Comparison of ENCODE assay signal across 18 cellular contexts in genomic region chr17:57433396-57433944, GRCh38.
A peak's percentile ranks its signal among the peaks of the same experiment; 100 is the strongest.
DNase-seq lines count a peak whose midpoint lies in the region; ATAC-seq, FAIRE-seq and TF ChIP-seq lines count a peak whose summit lies in the region.
"Had no signal": no experiment of that assay in that cellular context is flagged by ENCODE, and none has a peak within 500 bp of the region (broad histone marks: within the 10 kb centered on the region; RNA-seq: fewer than 3 reads in every experiment).

No MANE protein-coding gene starts in this region.

- H3K27me3 Mint-ChIP-seq in nephron progenitor cell (ENCODE audit: low read depth, poor library complexity): peaks cover 7% of the 10 kb centered on the region

- no peak overlapping the region for H4K8ac ChIP-seq in H1 (ENCODE audit: extremely low read depth, insufficient read depth, low read length)

- H3K4me3 ChIP-seq in Karpas-422 (ENCODE audit: low read length): no peak overlapping the region
- H3K4me3 ChIP-seq in H1 (ENCODE audit: extremely low read depth in 1 of 4, insufficient read depth in 2 of 4, low read depth in 3 of 4, low read length in 4 of 4): no peak overlapping the region
- H3K4me3 ChIP-seq: HAP-1 had no signal

- CTCF ChIA-PET in H1 (lab: Charles Lee; ENCODE audit: partially characterized antibody): interaction anchor here (1.0 to 1.4 kb wide), 3 partner anchors 9 to 196 kb away, joined by 3 to 5 read pairs (median 4); no protein-coding TSS in a partner anchor

- H3K79me1 ChIP-seq in H1 (ENCODE audit: low read depth, low read length): peaks cover 18% of the 10 kb centered on the region; the same call in 1 of the 2 replicates

- TF ChIP-seq RAD21 in H1 (IDR thresholded peaks at IDR 0.05 in 1 of 2, conservative IDR thresholded peaks at IDR 0.05 in 1 of 2; ENCODE audit: low read depth in 2 of 2, low read length in 2 of 2): peak in 1 of 2 experiments; percentile 35; a peak in 1 of 4 replicates

- no peak overlapping the region for H3K23ac ChIP-seq in H1 (ENCODE audit: insufficient read length)

- intact Hi-C loops in left colon (cut with DNase I, micrococcal nuclease): no loop called here

- WGBS in H1 (ENCODE audit: extremely low coverage in 1 of 2, insufficient coverage in 1 of 2, insufficient read length in 1 of 2, insufficient replicate concordance in 2 of 2, low coverage in 1 of 2, low lambda C conversion rate in 2 of 2, missing lambda C conversion rate in 1 of 2), 2 experiments: 97% methylated on average over 11 of the region's 11 CpGs; no CpG with 5 or more reads in 1 of the 2 experiments

- H3K23me2 ChIP-seq in H1 (ENCODE audit: low read depth, low read length): no peaks in the 10 kb centered on the region; the same call in 1 of the 2 replicates

- H3K27ac ChIP-seq in Karpas-422 (ENCODE audit: low read length) (peak overlapping the region; percentile 17; the same call in 1 of the 2 replicates), H1 (ENCODE audit: low read depth, low read length) (no peak overlapping the region)

- no peak for ATAC-seq in stimulated activated naive CD8-positive, alpha-beta T cell treated with anti-CD3 and anti-CD28 coated beads, Interleukin-15, Interleukin-2, amounts not matched to agents 100 U/mL and 50 U/mL, for 24 hours
- no peak for ATAC-seq in GM18907 (IDR thresholded peaks at IDR 0.05; ENCODE audit: unreplicated experiment)
- ATAC-seq in left colon: no peak

- DNase-seq in ELF-1 (ENCODE audit: low read depth, low spot score) (peak; percentile 42), Karpas-422 (no peak), H1 (ENCODE audit: low read depth in 1 of 2, low spot score in 2 of 2) (no peak), nephron progenitor cell (no peak), left colon (no peak), NCI-H524 (lab: John Stamatoyannopoulos, UW) (no peak)
- no peak for DNase-seq in stimulated activated naive CD8-positive, alpha-beta T cell treated with anti-CD3 and anti-CD28 coated beads, Interleukin-15, Interleukin-2, amounts not matched to agents 100 U/mL and 50 U/mL, for 24 hours
- DNase-seq: IMR-90; MV-4-11; NCI-H1417 treated with DMSO at 0.1 percent for 48 hours; NCI-H1930; NCI-H2171; NCI-H446; NK-92 treated with Interleukin-12 subunit alpha and Interleukin-12 subunit beta, amount 100 ng/mL, for 24 hours; OCI-M1 had no signal

- H3K9me2 ChIP-seq in Karpas-422 (replicated peaks; ENCODE audit: insufficient read depth, low read length): no peaks in the 10 kb centered on the region

- no peak overlapping the region for H2BK5ac ChIP-seq in H1 (ENCODE audit: low read depth, low read length)

- no peak overlapping the region for H2BK120ac ChIP-seq in H1 (replicated peaks; ENCODE audit: low read depth, low read length)

- no peak overlapping the region for H2BK12ac ChIP-seq in H1 (ENCODE audit: low read depth, low read length)

- H4K5ac ChIP-seq in H1 (ENCODE audit: insufficient read length, low read depth, low read length): no peak overlapping the region

- H3K56ac ChIP-seq in H1 (replicated peaks; ENCODE audit: insufficient read length, low read depth, low read length): no peak overlapping the region

- peaks cover 91% of the 10 kb centered on the region for H3K4me1 Mint-ChIP-seq in nephron progenitor cell

- peaks cover 58% of the 10 kb centered on the region for H3K36me3 Mint-ChIP-seq in nephron progenitor cell (ENCODE audit: low read depth)

- H3K9me3 Mint-ChIP-seq in nephron progenitor cell: no peaks in the 10 kb centered on the region

- H2AK5ac ChIP-seq in H1 (ENCODE audit: low read depth, low read length): no peak overlapping the region

- H3K4me1 ChIP-seq in Karpas-422 (ENCODE audit: low read length) (peaks cover 65% of the 10 kb centered on the region), H1 (replicated peaks in 1 of 4; ENCODE audit: control insufficient read depth in 3 of 4, insufficient read depth in 4 of 4, low read length in 3 of 4) (peaks cover 2 to 11% (median 6%) of the 10 kb centered on the region in 4 experiments; a peak in 5 of 7 replicates)
- H3K4me1 ChIP-seq: HAP-1 had no signal

- no peak overlapping the region for H3K9ac ChIP-seq in Karpas-422 (ENCODE audit: low read length)
- 0 out of 7 replicates have a peak overlapping the region, but pooled peaks of 1 of the 4 experiments have one; percentile 20 for H3K9ac ChIP-seq in H1 (replicated peaks in 1 of 4; ENCODE audit: extremely low read depth in 1 of 4, low read depth in 3 of 4, low read length in 3 of 4)

- H4K20me1 ChIP-seq in Karpas-422 (ENCODE audit: insufficient read depth, low read depth, low read length): no peaks in the 10 kb centered on the region
- peaks cover 4 to 9% of the 10 kb centered on the region in 2 experiments for H4K20me1 ChIP-seq in H1 (replicated peaks in 1 of 2; ENCODE audit: control insufficient read depth in 1 of 2, insufficient read depth in 2 of 2, low read length in 2 of 2)

- H3K4ac ChIP-seq in H1 (replicated peaks; ENCODE audit: insufficient read length, low read depth, low read length): no peak overlapping the region

- TF ChIP-seq EP300 in H1 (IDR thresholded peaks at IDR 0.05; ENCODE audit: borderline replicate concordance in 1 of 2, low read depth in 2 of 2, low read length in 2 of 2): no peak

- no peak overlapping the region for H3K4me3 Mint-ChIP-seq in nephron progenitor cell
- H3K4me3 Mint-ChIP-seq: CD14-positive monocyte had no signal

- H3K36me3 ChIP-seq in Karpas-422 (ENCODE audit: insufficient read depth, low read length): no peaks in the 10 kb centered on the region
- H3K36me3 ChIP-seq in H1 (ENCODE audit: control insufficient read depth in 2 of 4, insufficient read depth in 4 of 4, low read length in 3 of 4): no peaks in the 10 kb centered on the region
- H3K36me3 ChIP-seq: HAP-1 had no signal

- no peak for FAIRE-seq in H1 (lab: Jason Lieb, UNC)

- no peak overlapping the region for H2BK15ac ChIP-seq in H1 (ENCODE audit: low read length)

- no peak overlapping the region for H2AFZ ChIP-seq in Karpas-422 (ENCODE audit: low read length)
- no peak overlapping the region for H2AFZ ChIP-seq in H1 (ENCODE audit: low read length)

- H3K79me2 ChIP-seq in Karpas-422 (ENCODE audit: low read length): peaks cover 100% of the 10 kb centered on the region
- H3K79me2 ChIP-seq in H1 (ENCODE audit: control insufficient read depth in 1 of 2, insufficient read depth in 2 of 2, low read length in 2 of 2): peaks cover 0 to 50% of the 10 kb centered on the region in 2 experiments; a peak in 3 of 4 replicates

- H4K91ac ChIP-seq in H1 (replicated peaks; ENCODE audit: insufficient read length, low read length): no peak overlapping the region

- TF ChIP-seq CTCF in H1 (IDR thresholded peaks at IDR 0.05; ENCODE audit: control extremely low read depth in 1 of 3, insufficient read depth in 1 of 3, low read depth in 1 of 3, low read length in 3 of 3) (peak in 1 of 3 experiments; percentile 29; a peak in 2 of 4 replicates), nephron progenitor cell (IDR thresholded peaks at IDR 0.05) (no peak)

- no peak for TF ChIP-seq POLR2A in H1 (IDR thresholded peaks at IDR 0.05; ENCODE audit: control extremely low read depth in 1 of 2, low read depth in 2 of 2, low read length in 2 of 2)

- H3K4me2 ChIP-seq in Karpas-422 (ENCODE audit: low read depth, low read length, poor library complexity, severe bottlenecking) (no peak overlapping the region), H1 (ENCODE audit: insufficient read depth in 1 of 2, low read depth in 2 of 2, low read length in 2 of 2) (no peak overlapping the region; a peak in 2 of 4 replicates)

- peak overlapping the region; percentile 73 for H3K27ac Mint-ChIP-seq in nephron progenitor cell

- no peak overlapping the region for H3K18ac ChIP-seq in H1 (ENCODE audit: extremely low read depth, low read length)

- H3K9me3 ChIP-seq in Karpas-422 (ENCODE audit: low read length) (no peaks in the 10 kb centered on the region), H1 (ENCODE audit: insufficient read depth in 2 of 2, low read depth in 1 of 2, low read length in 1 of 2) (no peaks in the 10 kb centered on the region)
- H3K9me3 ChIP-seq: HAP-1 had no signal

- no peak overlapping the region for H3K14ac ChIP-seq in H1 (ENCODE audit: insufficient read length)

- POLR2A ChIA-PET in H1 (lab: Charles Lee; ENCODE audit: partially characterized antibody): no interaction called here

- no peak overlapping the region for H2BK20ac ChIP-seq in H1 (ENCODE audit: low read length)

- no peaks in the 10 kb centered on the region for H3K27me3 ChIP-seq in Karpas-422 (ENCODE audit: low read length)
- H3K27me3 ChIP-seq in H1 (replicated peaks in 1 of 4; ENCODE audit: control insufficient read depth in 3 of 4, extremely low read depth in 1 of 4, insufficient read depth in 3 of 4, low read length in 3 of 4): no peaks in the 10 kb centered on the region

TF ChIP-seq in H1, 55 proteins besides CTCF, POLR2A, EP300 and RAD21:
- no peak for TF ChIP-seq CTBP2 (IDR thresholded peaks at IDR 0.05; ENCODE audit: borderline replicate concordance, insufficient read depth, insufficient read length, low read length)
- 0 out of 2 replicates have a peak, but pooled peaks have one; percentile 15 for TF ChIP-seq TEAD4 (IDR thresholded peaks at IDR 0.05; ENCODE audit: low read depth, low read length)
- no peak for TF ChIP-seq GTF2F1 (IDR thresholded peaks at IDR 0.05; ENCODE audit: borderline replicate concordance, low read depth, low read length)
